ENCODE assay signal across 8 cellular contexts in the genomic region with DNA sequence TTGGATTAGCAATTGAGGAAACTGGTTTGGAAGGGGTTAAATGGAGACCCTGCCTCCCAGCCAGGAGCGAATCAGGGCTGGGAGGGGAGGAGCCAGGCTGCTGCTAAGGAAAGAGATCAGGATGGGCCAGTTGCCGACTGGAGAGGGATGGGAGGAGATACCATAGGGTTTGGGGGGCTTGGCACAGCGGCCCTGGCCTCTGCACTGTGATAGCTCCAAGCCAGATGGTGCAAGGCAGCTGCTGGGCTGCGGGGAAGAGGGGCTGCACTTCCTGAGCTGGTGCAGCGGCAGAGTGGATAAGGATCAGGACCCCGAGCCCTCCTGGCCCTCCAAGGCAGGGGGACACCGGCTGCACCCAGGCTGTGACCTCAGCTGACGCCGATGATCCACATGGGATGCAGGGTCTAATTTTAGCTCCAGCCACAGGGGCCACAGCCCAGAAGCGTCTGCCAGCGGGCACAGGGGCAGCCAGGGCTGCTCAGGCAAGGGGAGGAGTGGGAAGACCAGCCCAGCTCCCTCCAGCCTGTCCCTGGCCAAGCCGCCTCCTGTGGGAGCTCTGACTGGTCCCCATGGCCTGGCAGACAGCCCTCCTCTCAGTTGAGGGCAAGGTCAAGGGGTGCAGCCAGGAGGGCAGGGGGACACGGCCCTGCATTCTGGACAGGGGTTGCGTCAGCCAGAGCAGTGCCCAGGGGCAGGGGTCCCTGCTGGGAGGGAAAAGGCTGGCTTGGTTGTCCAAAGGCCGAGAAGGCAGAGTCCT. TPM values are rescaled to one million over a fixed set of nuclear protein-coding genes. Genes with fewer than 3 reads are reported as not detected.
A peak's percentile ranks its signal among the peaks of the same experiment; 100 is the strongest.
DNase-seq lines count a peak whose midpoint lies in the region; ATAC-seq and TF ChIP-seq lines count a peak whose summit lies in the region.

Gene EXTL1, plus strand, starts transcription at position 129 of the 757 bp plus-strand sequence. CDS start 872 bp downstream, outside the sequence.

- in situ Hi-C loops in HAP-1 (cut with MboI; ENCODE audit: low sequenced_read_pairs): no loop called here

- no peak within 1 kb of the TSS for H2AFZ ChIP-seq in hepatocyte

- H3K27me3 ChIP-seq in HAP-1 (ENCODE audit: low read depth) (no peaks in the 10 kb centered on the region), adrenal gland (no peaks in the 10 kb centered on the region), hepatocyte (no peaks in the 10 kb centered on the region), sigmoid colon (no peaks in the 10 kb centered on the region)

- 24 to 35% (median 26%) methylated on average over 6 to 15 of the region's 15 CpGs for WGBS in adrenal gland, 4 donors
- WGBS in hepatocyte (ENCODE audit: low lambda C conversion rate, missing lambda C conversion rate): 37% methylated on average over 15 of the region's 15 CpGs
- WGBS in sigmoid colon, 2 donors: 57 to 60% methylated on average over 15 of the region's 15 CpGs

- TF ChIP-seq EP300 in sigmoid colon (IDR thresholded peaks at IDR 0.05): no peak

- no peaks in the 10 kb centered on the region for H3K9me2 ChIP-seq in hepatocyte (replicated peaks; ENCODE audit: insufficient read depth)

- H3K4me3 ChIP-seq in HAP-1 (no peak within 1 kb of the TSS), adrenal gland (peak within 1 kb of the TSS in 1 of 4 donors; percentile 32), hepatocyte (no peak within 1 kb of the TSS), sigmoid colon (peak within 1 kb of the TSS in 3 of 4 donors; percentile 11 to 39 (median 11))

- intact Hi-C loops in adrenal gland (cut with DNase I): no loop called here
- intact Hi-C loops in sigmoid colon (cut with DNase I): no loop called here

- TF ChIP-seq CTCF in adrenal gland (IDR thresholded peaks at IDR 0.05): no peak
- no peak for TF ChIP-seq CTCF in hepatocyte (IDR thresholded peaks at IDR 0.05; ENCODE audit: poor library complexity)
- no peak for TF ChIP-seq CTCF in sigmoid colon (IDR thresholded peaks at IDR 0.05)

- peak within 1 kb of the TSS; percentile 75 for H3K4me2 ChIP-seq in hepatocyte

- no peak for ATAC-seq in GM18505 (IDR thresholded peaks at IDR 0.05; ENCODE audit: unreplicated experiment)
- no peak for ATAC-seq in GM19023 (IDR thresholded peaks at IDR 0.05; ENCODE audit: unreplicated experiment)
- ATAC-seq in HG02678 (IDR thresholded peaks at IDR 0.05; ENCODE audit: unreplicated experiment): no peak

- H3K27ac ChIP-seq in adrenal gland: peak within 1 kb of the TSS in 2 of 5 donors; percentile 26 to 65
- H3K27ac ChIP-seq in hepatocyte: no peak within 1 kb of the TSS
- peak within 1 kb of the TSS in 2 of 4 donors; percentile 5 to 47 for H3K27ac ChIP-seq in sigmoid colon

- TF ChIP-seq POLR2A in adrenal gland (IDR thresholded peaks at IDR 0.05) (peak in 1 of 2 donors; percentile 28), sigmoid colon (IDR thresholded peaks at IDR 0.05) (no peak), GM18505 (IDR thresholded peaks at IDR 0.05; ENCODE audit: borderline replicate concordance, extremely low read depth, insufficient read depth, insufficient read length) (no peak)

- no peaks in the 10 kb centered on the region for H3K79me2 ChIP-seq in hepatocyte

- H3K9me3 ChIP-seq in HAP-1 (no peaks in the 10 kb centered on the region), adrenal gland (replicated peaks in 1 of 3) (no peaks in the 10 kb centered on the region), hepatocyte (ENCODE audit: low read depth) (no peaks in the 10 kb centered on the region), sigmoid colon (no peaks in the 10 kb centered on the region)

- H3K4me1 ChIP-seq in HAP-1 (peaks cover 7% of the 10 kb centered on the region), adrenal gland (replicated peaks in 1 of 2) (peaks cover 0 to 35% of the 10 kb centered on the region in 2 donors), hepatocyte (ENCODE audit: insufficient read depth) (no peaks in the 10 kb centered on the region), sigmoid colon (peaks cover 0 to 27% (median 17%) of the 10 kb centered on the region in 4 donors)

- DNase-seq in HAP-1 (ENCODE audit: low spot score in 2 of 2) (peak; percentile 21 to 54), adrenal gland (peak in 5 of 7 donors; percentile 43 to 67 (median 54)), hepatocyte (ENCODE audit: low spot score) (no peak), sigmoid colon (no peak), NCI-H1930 (lab: John Stamatoyannopoulos, UW) (no peak)

- H3K36me3 ChIP-seq in HAP-1 (replicated peaks) (no peaks in the 10 kb centered on the region), adrenal gland (replicated peaks in 1 of 2) (no peaks in the 10 kb centered on the region), hepatocyte (replicated peaks; ENCODE audit: insufficient read depth, low read depth) (no peaks in the 10 kb centered on the region), sigmoid colon (no peaks in the 10 kb centered on the region)

- no peaks in the 10 kb centered on the region for H4K20me1 ChIP-seq in hepatocyte (ENCODE audit: insufficient read depth, poor library complexity, severe bottlenecking)

RNA-seq across cellular contexts. Expression of gene EXTL1, which starts in this region (rescaled TPM):
- total RNA-seq in adrenal gland (1 to 10 TPM in 7 of 8 donors, under 1 TPM in 1; 0.56 to 6.5 (median 2.1) TPM), hepatocyte (0.17 and 0.84 TPM in 2 replicates), sigmoid colon (1 to 10 TPM in 3 of 4 donors, under 1 TPM in 1; 0.99 to 1.5 (median 1.1) TPM)
- polyA plus RNA-seq in adrenal gland (1 to 10 TPM in 2 of 3 donors, under 1 TPM in 1; 0.31 to 4.2 (median 1.1) TPM), hepatocyte (1.3 and 1.6 TPM in 2 replicates), sigmoid colon (under 1 TPM in 2 of 3 donors, not detected in 1; under 0.01 to 0.39 TPM)

Comparison
In these comparisons a context has a peak if more than half of its experiments do, and no peak if none do; other contexts are left out.
1. DNase-seq: peak in HAP-1 (2 of 2) and adrenal gland (5 of 7); none in hepatocyte (single experiment), sigmoid colon (single experiment) and NCI-H1930 (0 of 2).
2. H3K4me3 ChIP-seq: peak in sigmoid colon (3 of 4); none in HAP-1 (single experiment) and hepatocyte (single experiment).